In genomic region chr7:4882742-4883351, GRCh38 we compare ENCODE assay signal across 9 cellular contexts. TPM values are rescaled to one million over a fixed set of nuclear protein-coding genes. Genes with fewer than 3 reads are reported as not detected.
A peak's percentile ranks its signal among the peaks of the same experiment; 100 is the strongest.
DNase-seq lines count a peak whose midpoint lies in the region; ATAC-seq and TF ChIP-seq lines count a peak whose summit lies in the region.
"Had no signal": no experiment of that assay in that cellular context is flagged by ENCODE, and none has a peak within 500 bp of the region (broad histone marks: within the 10 kb centered on the region; RNA-seq: fewer than 3 reads in every experiment).

No MANE protein-coding gene starts in this region.

- H3K4me1 ChIP-seq in psoas muscle, result peaks cover 8% of the 10 kb centered on the region

- peak; percentile 48 for ATAC-seq in SK-N-SH treated with all-trans-retinoic acid at 6 μM for 48 hours
- ATAC-seq in psoas muscle, result no peak
- ATAC-seq in HG03135 (IDR thresholded peaks at IDR 0.05; ENCODE audit: unreplicated experiment), result no peak

- no peaks in the 10 kb centered on the region for H3K36me3 ChIP-seq in psoas muscle (ENCODE audit: insufficient read depth in 1 of 2, low read depth in 1 of 2)

- TF ChIP-seq CTCF in fibroblast of mammary gland (conservative IDR thresholded peaks at IDR 0.05; ENCODE audit: control insufficient read depth, insufficient read depth, low read depth, low read length) (no peak), psoas muscle (IDR thresholded peaks at IDR 0.05) (no peak)

- no peaks in the 10 kb centered on the region for H3K9me3 ChIP-seq in psoas muscle

- WGBS in psoas muscle, 3 donors, result 1% methylated on average over 27 to 43 of the region's 43 CpGs

- intact Hi-C loops in psoas muscle (cut with DNase I), result loop anchor here in 1 of 2 donors (5.0 kb wide), 1 partner anchor 91 kb away; no protein-coding TSS in a partner anchor

- H3K27me3 ChIP-seq in psoas muscle (ENCODE audit: insufficient read depth in 3 of 3, low read length in 2 of 3), result peaks cover 0 to 33% (median 0%) of the 10 kb centered on the region in 3 donors

- peak; percentile 3 for DNase-seq in HCEC 1CT
- DNase-seq in fibroblast of mammary gland (ENCODE audit: low read depth), result no peak
- DNase-seq in psoas muscle, result peak in 1 of 2 donors; percentile 48
- no peak for DNase-seq in DMS114 treated with DMSO at 0.1 percent for 48 hours (lab: John Stamatoyannopoulos, UW; ENCODE audit: unreplicated experiment)
- no peak for DNase-seq in DMS153 (lab: John Stamatoyannopoulos, UW)
- no peak for DNase-seq in NCI-H187 treated with DMSO at 0.1 percent for 48 hours (lab: John Stamatoyannopoulos, UW)

- H3K4me3 ChIP-seq in fibroblast of mammary gland (ENCODE audit: control insufficient read depth, low read depth, low read length) (peak overlapping the region; percentile 53), psoas muscle (peak overlapping the region; percentile 67)

- peak overlapping the region; percentile 68 for H3K27ac ChIP-seq in psoas muscle

TF ChIP-seq in SK-N-SH treated with all-trans-retinoic acid at 6 μM for 48 hours, 23 proteins besides CTCF, POLR2A, EP300 and RAD21:
- TF ChIP-seq ZNF565 (CRISPR knock-in tag; conservative IDR thresholded peaks at IDR 0.05; ENCODE audit: low read depth) (no peak), ZC3H10 (CRISPR knock-in tag; IDR thresholded peaks at IDR 0.05) (no peak), SNAI2 (CRISPR knock-in tag; IDR thresholded peaks at IDR 0.05) (no peak), CSDC2 (CRISPR knock-in tag; IDR thresholded peaks at IDR 0.05) (no peak), PPARA (CRISPR knock-in tag; IDR thresholded peaks at IDR 0.05; ENCODE audit: borderline replicate concordance) (no peak), ZNF8 (CRISPR knock-in tag; IDR thresholded peaks at IDR 0.05) (no peak), GLIS3 (CRISPR knock-in tag; IDR thresholded peaks at IDR 0.05) (no peak), BACH2 (CRISPR knock-in tag; IDR thresholded peaks at IDR 0.05; ENCODE audit: borderline replicate concordance) (no peak), CSRNP3 (CRISPR knock-in tag; IDR thresholded peaks at IDR 0.05) (no peak), PATZ1 (CRISPR knock-in tag; IDR thresholded peaks at IDR 0.05; ENCODE audit: borderline replicate concordance) (no peak), ARNTL (CRISPR knock-in tag; IDR thresholded peaks at IDR 0.05; ENCODE audit: borderline replicate concordance, low read depth) (no peak)

RNA-seq across cellular contexts. Expression of gene RADIL, which starts 0.7 kb away (rescaled TPM):
- 1 to 10 TPM; 2.3 to 3.7 (median 2.8) TPM for total RNA-seq in psoas muscle
- 1 to 10 TPM in 2 of 3 donors, under 1 TPM in 1; 0.65 to 3.8 (median 1.1) TPM for polyA plus RNA-seq in psoas muscle
- total RNA-seq: renal cortical epithelial cell had no signal

RNA-seq across cellular contexts. Expression of gene PAPOLB, which starts 21.0 kb away (rescaled TPM):
- under 1 TPM in 1 of 4 donors, not detected in 3; 0.11 TPM for total RNA-seq in psoas muscle
- polyA plus RNA-seq in psoas muscle, result under 1 TPM in 1 of 3 donors, not detected in 2; 0.01 TPM
- total RNA-seq: renal cortical epithelial cell had no signal
